In the genomic region with DNA sequence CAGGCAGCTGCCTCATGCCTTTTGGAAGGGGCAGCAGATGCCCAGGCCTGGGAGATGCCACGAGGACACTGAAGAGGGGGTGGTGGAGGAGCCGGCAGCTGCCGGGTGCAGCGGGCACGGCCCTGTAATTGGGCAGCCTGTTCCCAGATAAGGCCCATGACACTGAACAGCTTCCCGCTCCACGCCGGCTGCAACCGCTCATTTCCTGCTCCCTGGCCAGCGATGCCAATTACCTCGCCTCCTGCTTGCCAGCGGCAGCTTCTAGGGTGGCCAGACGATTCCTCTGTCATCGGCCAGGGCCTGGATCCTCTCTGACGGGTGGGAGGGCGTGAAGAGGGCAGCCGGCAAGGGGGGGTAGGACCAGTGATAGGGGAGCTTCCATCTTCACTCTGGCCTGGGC, we compare ENCODE assay signal across 19 cellular contexts. TPM values are rescaled to one million over a fixed set of nuclear protein-coding genes. Genes with fewer than 3 reads are reported as not detected.
DNase-seq lines count a peak whose midpoint lies in the region; ATAC-seq, FAIRE-seq and TF ChIP-seq lines count a peak whose summit lies in the region.
"Had no signal": no experiment of that assay in that cellular context is flagged by ENCODE, and none has a peak within 500 bp of the region (broad histone marks: within the 10 kb centered on the region; RNA-seq: fewer than 3 reads in every experiment).

No MANE protein-coding gene starts in this region.

- POLR2A ChIA-PET in HEK293 (lab: Yijun Ruan, JAX), result no interaction called here
- POLR2A ChIA-PET in K562 (lab: Yijun Ruan, JAX), result interaction anchor here (0.5 to 0.7 kb wide), 3 partner anchors 8 to 560 kb away, joined by 3 to 4 read pairs (median 3); no protein-coding TSS in a partner anchor

- H3K4me3 ChIP-seq in HEK293 (ENCODE audit: low read depth, low read length) (no peak overlapping the region), K562 (no peak overlapping the region), H7 (ENCODE audit: insufficient read depth, low read depth, low read length) (no peak overlapping the region)
- H3K4me3 ChIP-seq in effector memory CD4-positive, alpha-beta T cell (ENCODE audit: insufficient read depth, low read depth, low read length, poor library complexity, severe bottlenecking), result no peak overlapping the region
- H3K4me3 ChIP-seq: cardiac muscle cell had no signal

- H3K9me1 ChIP-seq in K562 (ENCODE audit: control insufficient read depth, insufficient read depth, low read length), result peaks cover 5% of the 10 kb centered on the region

- H3K36me3 ChIP-seq in HEK293 (ENCODE audit: control insufficient read depth in 2 of 2, insufficient read depth in 1 of 2, low read length in 2 of 2) (no peaks in the 10 kb centered on the region), K562 (ENCODE audit: control insufficient read depth, insufficient read depth, low read length) (no peaks in the 10 kb centered on the region), H7 (replicated peaks; ENCODE audit: control insufficient read depth, insufficient read depth, low read length) (no peaks in the 10 kb centered on the region)
- no peaks in the 10 kb centered on the region for H3K36me3 ChIP-seq in effector memory CD4-positive, alpha-beta T cell (ENCODE audit: control insufficient read depth, insufficient read depth, low read length)
- H3K36me3 ChIP-seq: cardiac muscle cell had no signal

- BruUV-seq in K562 (replicated peaks; lab: Mats Ljungman, UMichigan), result no TSS peak

- no peak for TF ChIP-seq RAD21 in K562 (CRISPR knock-in tag; conservative IDR thresholded peaks at IDR 0.05 in 1 of 2, IDR thresholded peaks at IDR 0.05 in 1 of 2)

- H3K27ac ChIP-seq in HEK293 (ENCODE audit: extremely low read depth, low read depth, low read length) (no peak overlapping the region), K562 (ENCODE audit: extremely low read depth, low read depth, low read length) (no peak overlapping the region), layer of hippocampus (ENCODE audit: low read depth, low read length) (peak overlapping the region; percentile 48)
- no peak overlapping the region for H3K27ac ChIP-seq in effector memory CD4-positive, alpha-beta T cell (ENCODE audit: insufficient read depth, low read length, poor library complexity, severe bottlenecking)
- H3K27ac ChIP-seq: cardiac muscle cell, parathyroid adenoma had no signal

- no peak overlapping the region for H2AFZ ChIP-seq in K562 (ENCODE audit: low read depth, low read length)
- H2AFZ ChIP-seq: parathyroid adenoma had no signal

- peaks cover 77% of the 10 kb centered on the region for H4K20me1 ChIP-seq in K562 (replicated peaks; ENCODE audit: control insufficient read depth, insufficient read depth, low read length)

- 84% methylated on average over 7 of the region's 17 CpGs for WGBS in K562 (ENCODE audit: insufficient coverage, low coverage, missing lambda C conversion rate)

- CTCF ChIA-PET in HEK293 (lab: Yijun Ruan, JAX) (interaction anchor here (0.7 kb wide), 1 partner anchor 10 kb away, joined by 3 read pairs; no protein-coding TSS in a partner anchor), K562 (lab: Yijun Ruan, JAX; ENCODE audit: low intra/inter-chr PET ratio) (no interaction called here)

- no peaks in the 10 kb centered on the region for H3K79me2 ChIP-seq in K562 (ENCODE audit: control insufficient read depth, insufficient read depth, low read length)
- H3K79me2 ChIP-seq: parathyroid adenoma had no signal

- no peak overlapping the region for H3K9ac ChIP-seq in K562 (ENCODE audit: insufficient read depth in 1 of 2, low read depth in 2 of 2, low read length in 2 of 2)
- H3K9ac ChIP-seq: parathyroid adenoma had no signal

- H3K27me3 ChIP-seq in K562 (ENCODE audit: control insufficient read depth in 2 of 2, insufficient read depth in 2 of 2, low read length in 2 of 2), result no peaks in the 10 kb centered on the region
- no peaks in the 10 kb centered on the region for H3K27me3 ChIP-seq in layer of hippocampus (ENCODE audit: control insufficient read depth, insufficient read depth, low read length)
- H3K27me3 ChIP-seq in H7 (ENCODE audit: control insufficient read depth, insufficient read depth, low read length), result peaks cover 27% of the 10 kb centered on the region
- peaks cover 4% of the 10 kb centered on the region for H3K27me3 ChIP-seq in effector memory CD4-positive, alpha-beta T cell (replicated peaks; ENCODE audit: control insufficient read depth, insufficient read depth, low read length, poor library complexity, severe bottlenecking)
- H3K27me3 ChIP-seq: cardiac muscle cell had no signal

- H3K4me2 ChIP-seq in K562 (ENCODE audit: insufficient read depth, low read length), result no peak overlapping the region

- intact Hi-C loops in K562 (cut with micrococcal nuclease), result no loop called here

- DNase-seq in A172 (ENCODE audit: low spot score), result peak; percentile 44
- peak in 1 of 4 experiments; percentile 35 for DNase-seq in K562 (ENCODE audit: extremely low read depth in 1 of 4, low spot score in 3 of 4)
- DNase-seq in H7, result no peak
- DNase-seq in AG20443 (ENCODE audit: low spot score), result no peak
- no peak for DNase-seq in GM12892 (ENCODE audit: insufficient read length)
- no peak for DNase-seq in effector memory CD4-positive, alpha-beta T cell
- DNase-seq: ACHN; activated CD8-positive, alpha-beta T cell treated with anti-CD3 and anti-CD28 coated beads, Interleukin-2, amount 10 ng/mL, durations not matched to agents 7 days and 5 days; CD8-positive, alpha-beta memory T cell; endodermal cell; GDM1; Kasumi-1; stimulated activated naive B cell treated with anti-CD40 and anti-IgM and Interleukin-4, amounts not matched to agents 10 μg/mL and 1 μg/mL and 100 μg/mL, for 72 hours; T-helper 1 cell had no signal

- in situ Hi-C loops in K562 (cut with MboI), result no loop called here

- TF ChIP-seq CTCF in HEK293 (tag by site-specific recombination; IDR thresholded peaks at IDR 0.05) (no peak), K562 (IDR thresholded peaks at IDR 0.05 in 2 of 3, conservative IDR thresholded peaks at IDR 0.05 in 1 of 3; ENCODE audit: insufficient read depth in 2 of 3, low read depth in 1 of 3, low read length in 3 of 3) (no peak)

- H3K4me1 ChIP-seq in HEK293 (ENCODE audit: control insufficient read depth, insufficient read depth, low read length), result no peaks in the 10 kb centered on the region
- peaks cover 8 to 46% of the 10 kb centered on the region in 2 experiments; a peak in 4 of 5 replicates for H3K4me1 ChIP-seq in K562 (replicated peaks in 1 of 2; ENCODE audit: control insufficient read depth in 2 of 2, insufficient read depth in 2 of 2, low read length in 2 of 2)
- peaks cover 6% of the 10 kb centered on the region for H3K4me1 ChIP-seq in effector memory CD4-positive, alpha-beta T cell (ENCODE audit: control insufficient read depth, insufficient read depth, low read length, poor library complexity, severe bottlenecking)
- H3K4me1 ChIP-seq: parathyroid adenoma had no signal

- no peak for ATAC-seq in K562
- ATAC-seq: activated CD8-positive, alpha-beta T cell treated with anti-CD3 and anti-CD28 coated beads, Interleukin-2, amount 10 ng/mL, durations not matched to agents 7 days and 5 days; stimulated activated naive B cell treated with anti-CD40 and anti-IgM and Interleukin-4, amounts not matched to agents 10 μg/mL and 1 μg/mL and 100 μg/mL, for 72 hours; WTC11 had no signal

- TF ChIP-seq POLR2A in K562 (conservative IDR thresholded peaks at IDR 0.05) (no peak), GM12892 (IDR thresholded peaks at IDR 0.05; ENCODE audit: low read depth, low read length) (no peak)

- FAIRE-seq in K562 (lab: Jason Lieb, UNC) (no peak), GM12892 (lab: Jason Lieb, UNC) (no peak)

- H3K9me3 ChIP-seq in HEK293 (ENCODE audit: control insufficient read depth, insufficient read depth, low read depth, low read length) (no peaks in the 10 kb centered on the region), K562 (replicated peaks; ENCODE audit: control insufficient read depth, insufficient read depth, low read depth, low read length) (no peaks in the 10 kb centered on the region)
- H3K9me3 ChIP-seq in effector memory CD4-positive, alpha-beta T cell (ENCODE audit: control insufficient read depth, low read length), result no peaks in the 10 kb centered on the region

- no peak for TF ChIP-seq EP300 in K562 (IDR thresholded peaks at IDR 0.05; ENCODE audit: low read length)

TF ChIP-seq in K562, 482 proteins besides CTCF, POLR2A, EP300 and RAD21 (continues in another document):
- peak; percentile 70; the same call in 1 of the 2 replicates for TF ChIP-seq ZNF740 (CRISPR knock-in tag; IDR thresholded peaks at IDR 0.05)
- no peak for TF ChIP-seq ZNF740 (tag; IDR thresholded peaks at IDR 0.05)

RNA-seq across cellular contexts. Expression of gene FLRT1, which starts 22.8 kb away (rescaled TPM):
- not detected in 2 replicates for total RNA-seq in A172 (2014; rRNA removed; shearing (Covaris generic))
- not detected in 2 replicates for total RNA-seq in K562 (2011; cell fraction: chromatin; rRNA removed; ENCODE audit: low replicate concordance)
- total RNA-seq in K562 (2011; cell fraction: nucleolus; rRNA removed), result not detected in 2 replicates
- not detected in 2 replicates for total RNA-seq in K562 (2011; cell fraction: nucleoplasm; rRNA removed)
- total RNA-seq in K562 (2014; rRNA removed), result not detected in 2 replicates
- not detected in 2 replicates for total RNA-seq in K562 (2014; rRNA removed; fragmentation: Illumina TruSeq; extraction: Trizol)
- total RNA-seq in K562 (2015; rRNA removed; fragmentation: Illumina TruSeq; extraction: Trizol), result not detected in 2 replicates
- total RNA-seq in K562 (2021), result not detected in 2 replicates
- polyA plus RNA-seq in K562 (2011; rRNA removed), result not detected in 2 replicates
- polyA plus RNA-seq in K562 (2011; cell fraction: cytosol; rRNA removed), result not detected in 2 replicates
- polyA plus RNA-seq in K562 (2011; cell fraction: nucleus; rRNA removed), result not detected in 2 replicates
- 0.14 and 0.75 TPM in 2 replicates for polyA plus RNA-seq in K562 (2012)
- not detected in 2 replicates for polyA plus RNA-seq in K562 (2014; fragmentation: Illumina TruSeq; extraction: Trizol)
- polyA plus RNA-seq in K562 (2014; fragmentation: Nextera tagmentation; extraction: Ambion mirVana), result not detected
- not detected in 2 replicates for polyA plus RNA-seq in K562 (2014; rRNA removed)
- polyA minus RNA-seq in K562 (2011; rRNA and poly(A)+ RNA removed), result not detected in 2 replicates
- not detected in 2 replicates for polyA minus RNA-seq in K562 (2011; cell fraction: cytosol; rRNA and poly(A)+ RNA removed)
- not detected in 2 replicates for polyA minus RNA-seq in K562 (2011; cell fraction: nucleus; rRNA and poly(A)+ RNA removed)
- total RNA-seq in H7 (2014; rRNA removed; shearing (Covaris generic)), result 0.94 and 1.7 TPM in 2 replicates
- 0.06 TPM for polyA plus RNA-seq in GM12892 (2012; ENCODE audit: missing spikeins)
- total RNA-seq: activated CD8-positive, alpha-beta T cell treated with anti-CD3 and anti-CD28 coated beads, Interleukin-2, amount 10 ng/mL, durations not matched to agents 7 days and 5 days; CD8-positive, alpha-beta memory T cell; endodermal cell had no signal
- polyA plus RNA-seq: CD8-positive, alpha-beta memory T cell had no signal
